8 cellular contexts compared by ENCODE assay signal in the genomic region with DNA sequence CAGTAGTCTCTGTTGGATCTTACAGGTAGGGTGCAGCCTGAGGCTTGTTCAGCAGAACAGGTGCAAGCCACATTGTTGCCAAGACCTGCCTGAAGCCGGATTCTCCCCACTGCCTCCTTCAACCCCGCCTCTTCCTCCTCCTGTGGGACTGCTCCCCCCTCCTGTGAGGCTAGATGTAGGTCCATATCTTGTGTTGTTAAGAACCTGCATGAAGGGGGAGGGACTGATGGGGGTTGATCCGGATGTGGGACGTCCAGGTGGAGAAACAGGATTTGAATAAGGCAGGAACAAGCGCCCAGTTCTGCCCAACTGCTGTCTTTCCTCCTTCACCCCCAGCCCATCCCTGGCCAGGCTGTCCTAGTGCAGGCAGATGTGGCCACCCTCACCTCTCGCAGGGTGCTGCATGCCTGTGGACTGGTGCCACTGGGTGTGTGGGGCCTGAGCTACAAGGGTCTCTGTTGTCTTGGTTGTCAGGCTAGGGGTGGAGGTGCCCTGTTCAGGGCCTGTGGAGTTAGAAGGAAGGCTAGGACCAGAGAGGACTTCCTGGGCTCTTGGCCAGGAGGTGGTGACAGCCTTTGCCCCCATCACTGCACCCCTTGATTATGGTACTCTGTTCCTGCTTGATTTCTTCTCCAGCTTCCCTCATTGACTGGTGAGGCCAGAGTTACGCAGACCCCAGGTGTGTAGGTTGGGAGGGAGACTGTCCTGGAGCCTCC. TPM values are rescaled to one million over a fixed set of nuclear protein-coding genes. Genes with fewer than 3 reads are reported as not detected.
DNase-seq lines count a peak whose midpoint lies in the region; ATAC-seq and TF ChIP-seq lines count a peak whose summit lies in the region.

No MANE protein-coding gene starts in this region.

- peak overlapping the region; percentile 93 to 96 for H3K27ac Mint-ChIP-seq in effector memory CD8-positive, alpha-beta T cell

- TF ChIP-seq CTCF in DND-41 (IDR thresholded peaks at IDR 0.05; ENCODE audit: borderline replicate concordance, extremely low read depth, low read length, poor library complexity, severe bottlenecking) (no peak), Peyer's patch (IDR thresholded peaks at IDR 0.05) (no peak), parathyroid adenoma (IDR thresholded peaks at IDR 0.05) (no peak)

- H3K36me3 ChIP-seq in DND-41 (ENCODE audit: insufficient read depth, low read length) (no peaks in the 10 kb centered on the region), Peyer's patch (peaks cover 0 to 35% (median 0%) of the 10 kb centered on the region in 3 donors), parathyroid adenoma (ENCODE audit: control insufficient read depth, insufficient read depth, low read length) (no peaks in the 10 kb centered on the region)

- H3K4me2 ChIP-seq in DND-41 (ENCODE audit: insufficient read depth, low read length) (no peak overlapping the region), parathyroid adenoma (ENCODE audit: low read length) (peak overlapping the region; percentile 81)

- H2AFZ ChIP-seq in DND-41 (ENCODE audit: low read depth, low read length) (no peak overlapping the region), parathyroid adenoma (peak overlapping the region; percentile 80)

- H3K9ac ChIP-seq in DND-41 (ENCODE audit: low read depth, low read length), result no peak overlapping the region
- no peak overlapping the region for H3K9ac ChIP-seq in parathyroid adenoma

- H3K27ac ChIP-seq in DND-41 (ENCODE audit: low read length) (no peak overlapping the region), Peyer's patch (peak overlapping the region; percentile 93 to 96 (median 96)), parathyroid adenoma (peak overlapping the region; percentile 94)

- peak overlapping the region; percentile 87 to 91 for H3K4me3 Mint-ChIP-seq in effector memory CD8-positive, alpha-beta T cell

- H3K4me1 ChIP-seq in DND-41 (ENCODE audit: insufficient read depth, low read length), result peaks cover 19% of the 10 kb centered on the region
- peaks cover 0 to 32% (median 11%) of the 10 kb centered on the region in 4 donors for H3K4me1 ChIP-seq in Peyer's patch
- H3K4me1 ChIP-seq in parathyroid adenoma, result peaks cover 11% of the 10 kb centered on the region

- H3K9me3 ChIP-seq in DND-41 (ENCODE audit: insufficient read depth, low read length, severe bottlenecking), result no peaks in the 10 kb centered on the region
- H3K9me3 ChIP-seq in Peyer's patch, result no peaks in the 10 kb centered on the region
- no peaks in the 10 kb centered on the region for H3K9me3 ChIP-seq in parathyroid adenoma (ENCODE audit: control insufficient read depth, low read length)

- peak; percentile 16 to 46 for TF ChIP-seq POLR2A in Peyer's patch (IDR thresholded peaks at IDR 0.05)

- H3K79me2 ChIP-seq in DND-41 (ENCODE audit: insufficient read depth, low read length) (no peaks in the 10 kb centered on the region), parathyroid adenoma (peaks cover under 1% of the 10 kb centered on the region)

- ATAC-seq in DND-41 (ENCODE audit: insufficient read depth, low read depth), result no peak
- ATAC-seq in effector memory CD8-positive, alpha-beta T cell (replicated peaks), result no peak
- no peak for ATAC-seq in GM21786 (IDR thresholded peaks at IDR 0.05; ENCODE audit: unreplicated experiment)

- peaks cover 39% of the 10 kb centered on the region for H3K36me3 Mint-ChIP-seq in effector memory CD8-positive, alpha-beta T cell (ENCODE audit: insufficient read depth)

- H3K9me3 Mint-ChIP-seq in effector memory CD8-positive, alpha-beta T cell, result no peaks in the 10 kb centered on the region

- peaks cover 22 to 34% of the 10 kb centered on the region in 2 donors for H3K4me1 Mint-ChIP-seq in effector memory CD8-positive, alpha-beta T cell (ENCODE audit: low read depth in 2 of 2)

- H4K20me1 ChIP-seq in DND-41 (ENCODE audit: insufficient read depth, low read length), result peaks cover 37% of the 10 kb centered on the region

- DNase-seq in DND-41 (peak; percentile 10), Peyer's patch (peak; percentile 48 to 76 (median 71)), HCEC 1CT (no peak), inferior parietal cortex (ENCODE audit: extremely low spot score) (no peak), cerebellar nuclear complex (lab: John Stamatoyannopoulos, UW) (no peak)
- DNase-seq in effector memory CD8-positive, alpha-beta T cell, result no peak

- H3K27me3 ChIP-seq in DND-41 (ENCODE audit: insufficient read depth, low read length, poor library complexity) (peaks cover 60% of the 10 kb centered on the region), Peyer's patch (no peaks in the 10 kb centered on the region), parathyroid adenoma (ENCODE audit: control insufficient read depth, insufficient read depth, low read length) (no peaks in the 10 kb centered on the region)

- peaks cover 1 to 6% of the 10 kb centered on the region in 2 donors for H3K27me3 Mint-ChIP-seq in effector memory CD8-positive, alpha-beta T cell

- H3K4me3 ChIP-seq in DND-41 (ENCODE audit: low read depth in 1 of 2, low read length in 2 of 2) (no peak overlapping the region), Peyer's patch (peak overlapping the region; percentile 59 to 68 (median 61)), parathyroid adenoma (ENCODE audit: low read depth, low read length) (peak overlapping the region; percentile 60)

RNA-seq across cellular contexts. Expression of a gene that starts 1.4 kb away (rescaled TPM):
- 100 to 1,000 TPM in 1 of 4 donors, 10 to 100 TPM in 2, 1 to 10 TPM in 1; 3.9 to 265 (median 42.2) TPM for total RNA-seq in Peyer's patch

RNA-seq across cellular contexts. Expression of a gene that starts 17.1 kb away (rescaled TPM):
- 10 to 100 TPM; 31.5 to 39.6 (median 33.9) TPM for total RNA-seq in Peyer's patch

RNA-seq across cellular contexts. Expression of a gene that starts 26.9 kb away (rescaled TPM):
- total RNA-seq in Peyer's patch, result 1 to 10 TPM in 2 of 4 donors, not detected in 2; 1.4 to 6.6 TPM

RNA-seq across cellular contexts. Expression of a gene that starts 45.9 kb away (rescaled TPM):
- 100 to 1,000 TPM in 1 of 4 donors, 10 to 100 TPM in 1, 1 to 10 TPM in 2; 1.2 to 112 (median 16.2) TPM for total RNA-seq in Peyer's patch

Comparison
In these comparisons a context has a peak if more than half of its experiments do, and no peak if none do; other contexts are left out.
1. DNase-seq: peak in DND-41 (single experiment) and Peyer's patch (3 of 3); none in effector memory CD8-positive, alpha-beta T cell (0 of 3), HCEC 1CT (single experiment), inferior parietal cortex (single experiment) and cerebellar nuclear complex (0 of 2).
2. H3K4me3 ChIP-seq: peak in Peyer's patch (4 of 4) and parathyroid adenoma (single experiment); none in DND-41 (0 of 2).